1 cellular context compared by ENCODE assay signal in genomic region chr10:104329754-104330153, GRCh38.
TF ChIP-seq lines count a peak whose summit lies in the region.

No MANE protein-coding gene starts in this region.

TF ChIP-seq in endothelial cell of umbilical vein, 7 proteins besides CTCF, POLR2A, EP300 and RAD21 (continued from another document):
- TF ChIP-seq FOS (IDR thresholded peaks at IDR 0.05; ENCODE audit: borderline replicate concordance, insufficient read depth, low read length) = no peak
TF ChIP-seq in endothelial cell of umbilical vein: peak in this region for 0.
